In genomic region chr22:19661156-19661555, GRCh38 we compare ENCODE assay signal across 26 cellular contexts. TPM values are rescaled to one million over a fixed set of nuclear protein-coding genes. Genes with fewer than 3 reads are reported as not detected.
DNase-seq lines count a peak whose midpoint lies in the region; ATAC-seq, FAIRE-seq and TF ChIP-seq lines count a peak whose summit lies in the region.
"Had no signal": no experiment of that assay in that cellular context is flagged by ENCODE, and none has a peak within 500 bp of the region (broad histone marks: within the 10 kb centered on the region; RNA-seq: fewer than 3 reads in every experiment).

No MANE protein-coding gene starts in this region.

- H3K4me3 ChIP-seq in A673 (ENCODE audit: low read depth, low read length, poor library complexity, severe bottlenecking) (no peak overlapping the region), NB4 (ENCODE audit: low read depth, low read length) (no peak overlapping the region), H1 (ENCODE audit: extremely low read depth in 1 of 4, insufficient read depth in 2 of 4, low read depth in 3 of 4, low read length in 4 of 4) (no peak overlapping the region)
- no peak overlapping the region for H3K4me3 ChIP-seq in CD8-positive, alpha-beta memory T cell (ENCODE audit: low read length)

- H4K20me1 ChIP-seq in H1 (replicated peaks in 1 of 2; ENCODE audit: control insufficient read depth in 1 of 2, insufficient read depth in 2 of 2, low read length in 2 of 2) = no peaks in the 10 kb centered on the region

- CTCF ChIA-PET in A673 (lab: Charles Lee) = interaction anchor here (0.6 kb wide), 1 partner anchor 30 kb away, joined by 3 read pairs; no protein-coding TSS in a partner anchor
- CTCF ChIA-PET in H1 (lab: Charles Lee; ENCODE audit: partially characterized antibody) = interaction anchor here (0.6 to 1.3 kb wide), 3 partner anchors 16 to 58 kb away, joined by 3 to 5 read pairs (median 3); no protein-coding TSS in a partner anchor
- CTCF ChIA-PET in CD8-positive, alpha-beta memory T cell (lab: Charles Lee) = interaction anchor here (0.8 kb wide), 1 partner anchor 15 kb away, joined by 3 read pairs; no protein-coding TSS in a partner anchor

- no peak overlapping the region for H3K27ac Mint-ChIP-seq in CD8-positive, alpha-beta memory T cell
- H3K27ac Mint-ChIP-seq: HFFc6, T-cell had no signal

- no peak for TF ChIP-seq POLR2A in NB4 (IDR thresholded peaks at IDR 0.05; ENCODE audit: extremely low read depth, insufficient read length)
- TF ChIP-seq POLR2A in H1 (IDR thresholded peaks at IDR 0.05; ENCODE audit: control extremely low read depth in 1 of 2, low read depth in 2 of 2, low read length in 2 of 2) = no peak

- no peak overlapping the region for H3K4me2 ChIP-seq in H1 (ENCODE audit: insufficient read depth in 1 of 2, low read depth in 2 of 2, low read length in 2 of 2)

- no peak overlapping the region for H3K56ac ChIP-seq in H1 (replicated peaks; ENCODE audit: insufficient read length, low read depth, low read length)

- H3K36me3 Mint-ChIP-seq in CD8-positive, alpha-beta memory T cell = no peaks in the 10 kb centered on the region
- H3K36me3 Mint-ChIP-seq: CD4-positive, alpha-beta memory T cell; T-cell had no signal

- no peak overlapping the region for H3K4me3 Mint-ChIP-seq in CD8-positive, alpha-beta memory T cell
- H3K4me3 Mint-ChIP-seq: CD4-positive, alpha-beta memory T cell; HFFc6; T-cell had no signal

- H4K91ac ChIP-seq in H1 (replicated peaks; ENCODE audit: insufficient read length, low read length) = no peak overlapping the region

- no peak for TF ChIP-seq RAD21 in H1 (IDR thresholded peaks at IDR 0.05 in 1 of 2, conservative IDR thresholded peaks at IDR 0.05 in 1 of 2; ENCODE audit: low read depth in 2 of 2, low read length in 2 of 2)

- H3K4me1 ChIP-seq in A673 (ENCODE audit: insufficient read depth, low read length, poor library complexity, severe bottlenecking) (peaks cover 34% of the 10 kb centered on the region), H1 (replicated peaks in 1 of 4; ENCODE audit: control insufficient read depth in 3 of 4, insufficient read depth in 4 of 4, low read length in 3 of 4) (peaks cover 0 to 9% (median 3%) of the 10 kb centered on the region in 4 experiments; a peak in 4 of 7 replicates)
- no peaks in the 10 kb centered on the region for H3K4me1 ChIP-seq in CD8-positive, alpha-beta memory T cell (ENCODE audit: insufficient read depth, low read length)

- H2BK120ac ChIP-seq in H1 (replicated peaks; ENCODE audit: low read depth, low read length) = no peak overlapping the region

- no peak overlapping the region for H2AK5ac ChIP-seq in H1 (ENCODE audit: low read depth, low read length)

- H3K79me2 ChIP-seq in H1 (ENCODE audit: control insufficient read depth in 1 of 2, insufficient read depth in 2 of 2, low read length in 2 of 2) = no peaks in the 10 kb centered on the region

- H2BK5ac ChIP-seq in H1 (ENCODE audit: low read depth, low read length) = no peak overlapping the region

- BruUV-seq in A673 (replicated peaks; lab: Mats Ljungman, UMichigan) = no TSS peak

- H3K27me3 ChIP-seq in A673 (replicated peaks; ENCODE audit: insufficient read depth, low read depth, low read length, poor library complexity) (no peaks in the 10 kb centered on the region), H1 (replicated peaks in 1 of 4; ENCODE audit: control insufficient read depth in 3 of 4, extremely low read depth in 1 of 4, insufficient read depth in 3 of 4, low read length in 3 of 4) (no peaks in the 10 kb centered on the region; a peak in 1 of 7 replicates)
- peaks cover 5% of the 10 kb centered on the region for H3K27me3 ChIP-seq in CD8-positive, alpha-beta memory T cell (ENCODE audit: insufficient read depth, low read length, poor library complexity, severe bottlenecking)

- no peak overlapping the region for H3K18ac ChIP-seq in H1 (ENCODE audit: extremely low read depth, low read length)

- peaks cover 1 to 12% of the 10 kb centered on the region in 2 donors for H3K27me3 Mint-ChIP-seq in CD8-positive, alpha-beta memory T cell

- H2BK20ac ChIP-seq in H1 (ENCODE audit: low read length) = 0 out of 2 replicates have a peak overlapping the region, but pooled peaks have one; percentile 13

- no peaks in the 10 kb centered on the region for H3K4me1 Mint-ChIP-seq in CD8-positive, alpha-beta memory T cell
- H3K4me1 Mint-ChIP-seq: CD4-positive, alpha-beta memory T cell; T-cell had no signal

- H3K23me2 ChIP-seq in H1 (ENCODE audit: low read depth, low read length) = no peaks in the 10 kb centered on the region

- H3K23ac ChIP-seq in H1 (ENCODE audit: insufficient read length) = no peak overlapping the region

- no peak overlapping the region for H2BK15ac ChIP-seq in H1 (ENCODE audit: low read length)

- POLR2A ChIA-PET in A673 (lab: Charles Lee; ENCODE audit: low non-redundant PET) (no interaction called here), H1 (lab: Charles Lee; ENCODE audit: partially characterized antibody) (interaction anchor here (1.6 kb wide), 1 partner anchor 17 kb away, joined by 4 read pairs; no protein-coding TSS in a partner anchor)
- POLR2A ChIA-PET in CD8-positive, alpha-beta memory T cell (lab: Charles Lee) = no interaction called here

- no peak for FAIRE-seq in H1 (lab: Jason Lieb, UNC)
- FAIRE-seq: A204.1, G401.6, GM18507 had no signal

- no peak for TF ChIP-seq EP300 in H1 (IDR thresholded peaks at IDR 0.05; ENCODE audit: borderline replicate concordance in 1 of 2, low read depth in 2 of 2, low read length in 2 of 2)

- no peak overlapping the region for H3K14ac ChIP-seq in H1 (ENCODE audit: insufficient read length)

- no peaks in the 10 kb centered on the region for H3K9me3 ChIP-seq in A673 (ENCODE audit: low read depth, low read length, poor library complexity, severe bottlenecking)
- H3K9me3 ChIP-seq in H1 (ENCODE audit: insufficient read depth in 2 of 2, low read depth in 1 of 2, low read length in 1 of 2) = no peaks in the 10 kb centered on the region; a peak in 1 of 4 replicates
- no peaks in the 10 kb centered on the region for H3K9me3 ChIP-seq in CD8-positive, alpha-beta memory T cell (ENCODE audit: low read length)

- intact Hi-C loops in A673 (cut with micrococcal nuclease; ENCODE audit: unreplicated experiment) = no loop called here

- H3K9me3 Mint-ChIP-seq in CD8-positive, alpha-beta memory T cell = no peaks in the 10 kb centered on the region
- H3K9me3 Mint-ChIP-seq: CD4-positive, alpha-beta memory T cell; HFFc6; T-cell had no signal

- H3K27ac ChIP-seq in A673 (ENCODE audit: low read depth, low read length, poor library complexity, severe bottlenecking) (no peak overlapping the region), H1 (ENCODE audit: low read depth, low read length) (no peak overlapping the region)
- no peak overlapping the region for H3K27ac ChIP-seq in CD8-positive, alpha-beta memory T cell (ENCODE audit: low read depth, low read length)

- no peak overlapping the region for H2BK12ac ChIP-seq in H1 (ENCODE audit: low read depth, low read length)

- ATAC-seq in HG03354 (IDR thresholded peaks at IDR 0.05; ENCODE audit: poor library complexity, severe bottlenecking, unreplicated experiment) = no peak
- ATAC-seq: PC-3, SK-N-SH treated with all-trans-retinoic acid at 6 μM for 48 hours, T-cell had no signal

- no peak overlapping the region for H4K5ac ChIP-seq in H1 (ENCODE audit: insufficient read length, low read depth, low read length)

- no peak overlapping the region for H3K9ac ChIP-seq in H1 (replicated peaks in 1 of 4; ENCODE audit: extremely low read depth in 1 of 4, low read depth in 3 of 4, low read length in 3 of 4)

- no peaks in the 10 kb centered on the region for H3K36me3 ChIP-seq in A673 (ENCODE audit: insufficient read depth, low read length, poor library complexity, severe bottlenecking)
- no peaks in the 10 kb centered on the region for H3K36me3 ChIP-seq in H1 (ENCODE audit: control insufficient read depth in 2 of 4, insufficient read depth in 4 of 4, low read length in 3 of 4)
- no peaks in the 10 kb centered on the region for H3K36me3 ChIP-seq in CD8-positive, alpha-beta memory T cell (ENCODE audit: insufficient read depth, low read length)

- H3K79me1 ChIP-seq in H1 (ENCODE audit: low read depth, low read length) = no peaks in the 10 kb centered on the region

- H2AFZ ChIP-seq in H1 (ENCODE audit: low read length) = no peak overlapping the region

- no peak overlapping the region for H4K8ac ChIP-seq in H1 (ENCODE audit: extremely low read depth, insufficient read depth, low read length)

- DNase-seq in A673 (ENCODE audit: low spot score) = peak; percentile 57
- DNase-seq in EH (ENCODE audit: low read depth) = peak; percentile 41
- peak; percentile 28 for DNase-seq in NB4 (ENCODE audit: low read depth)
- DNase-seq in H1 (ENCODE audit: low read depth in 1 of 2, low spot score in 2 of 2) = no peak
- DNase-seq in CD8-positive, alpha-beta memory T cell = no peak
- DNase-seq in SHP77 treated with DMSO at 0.1 percent for 48 hours (lab: John Stamatoyannopoulos, UW) = no peak
- DNase-seq: Calu3; CD4-positive, alpha-beta memory T cell; DMS153; H7; HFFc6; KBM-7; MV-4-11; NCI-H1694; NCI-H2081; NCI-H2171; NCI-H524 treated with DMSO at 0.1 percent for 48 hours; NCI-H82; PC-3; Right ventricle myocardium superior; T-cell had no signal

- no peak for TF ChIP-seq CTCF in A673 (conservative IDR thresholded peaks at IDR 0.05; ENCODE audit: low read depth, low read length)
- TF ChIP-seq CTCF in NB4 (IDR thresholded peaks at IDR 0.05; ENCODE audit: low read depth, low read length) = no peak
- TF ChIP-seq CTCF in H1 (IDR thresholded peaks at IDR 0.05; ENCODE audit: control extremely low read depth in 1 of 3, insufficient read depth in 1 of 3, low read depth in 1 of 3, low read length in 3 of 3) = no peak

- no peak overlapping the region for H3K4ac ChIP-seq in H1 (replicated peaks; ENCODE audit: insufficient read length, low read depth, low read length)

TF ChIP-seq in H1, 55 proteins besides CTCF, POLR2A, EP300 and RAD21 (continues in another document):
- TF ChIP-seq RNF2 (IDR thresholded peaks at IDR 0.05; ENCODE audit: borderline replicate concordance, low read depth, low read length, missing control alignments, poor library complexity, severe bottlenecking) (no peak), SIX5 (IDR thresholded peaks at IDR 0.05; ENCODE audit: low read depth, low read length) (no peak), JUND (IDR thresholded peaks at IDR 0.05; ENCODE audit: low read length) (no peak), HDAC6 (IDR thresholded peaks at IDR 0.05; ENCODE audit: low read depth, low read length) (no peak), SP1 (IDR thresholded peaks at IDR 0.05; ENCODE audit: low read depth, low read length) (no peak)

RNA-seq across cellular contexts. Expression of gene SEPTIN5, which starts 53.1 kb away (rescaled TPM):
- total RNA-seq in A673 (2021) = 50.4 and 58.9 TPM in 2 replicates
- 7.8 and 8.6 TPM in 2 replicates for total RNA-seq in H1 (2021; fragmentation: NEBNext Ultra II Directional; extraction: Animal tissue kit (Norgen Biotek cat#: 25700))
- 6.0 and 9.1 TPM in 2 replicates for polyA plus RNA-seq in H1 (2011; rRNA removed)
- 6.7 TPM for polyA plus RNA-seq in H1 (2011; cell fraction: cytosol; rRNA removed)
- 18.5 TPM for polyA plus RNA-seq in H1 (2011; cell fraction: nucleus; rRNA removed)
- 5.8 to 13.4 TPM (median 10.9 TPM) in 4 replicates for polyA plus RNA-seq in H1 (2012, experiment 1 of 2)
- polyA plus RNA-seq in H1 (2012, experiment 2 of 2) = 8.4 TPM
- 9.7 TPM for polyA plus RNA-seq in H1 (2013, experiment 1 of 2)
- polyA plus RNA-seq in H1 (2013, experiment 2 of 2) = 9.0 TPM
- 7.3 and 8.0 TPM in 2 replicates for polyA minus RNA-seq in H1 (2011; rRNA and poly(A)+ RNA removed)
- polyA minus RNA-seq in H1 (2011; cell fraction: cytosol; rRNA and poly(A)+ RNA removed) = 2.3 TPM
- polyA minus RNA-seq in H1 (2011; cell fraction: nucleus; rRNA and poly(A)+ RNA removed) = 8.8 TPM
- total RNA-seq in CD8-positive, alpha-beta memory T cell = under 1 TPM; 0.20 to 0.38 TPM
- polyA plus RNA-seq in CD8-positive, alpha-beta memory T cell = not detected
- total RNA-seq: CD4-positive, alpha-beta memory T cell had no signal
- polyA plus RNA-seq: CD4-positive, alpha-beta memory T cell had no signal

Comparison
In these comparisons a context has a peak if more than half of its experiments do, and no peak if none do; other contexts are left out.
1. DNase-seq: peak in A673 (single experiment), EH (single experiment) and NB4 (single experiment); none in H1 (0 of 2), CD8-positive, alpha-beta memory T cell (0 of 5) and SHP77 treated with DMSO at 0.1 percent for 48 hours (single experiment).